8 cellular contexts compared by ENCODE assay signal in the genomic region with DNA sequence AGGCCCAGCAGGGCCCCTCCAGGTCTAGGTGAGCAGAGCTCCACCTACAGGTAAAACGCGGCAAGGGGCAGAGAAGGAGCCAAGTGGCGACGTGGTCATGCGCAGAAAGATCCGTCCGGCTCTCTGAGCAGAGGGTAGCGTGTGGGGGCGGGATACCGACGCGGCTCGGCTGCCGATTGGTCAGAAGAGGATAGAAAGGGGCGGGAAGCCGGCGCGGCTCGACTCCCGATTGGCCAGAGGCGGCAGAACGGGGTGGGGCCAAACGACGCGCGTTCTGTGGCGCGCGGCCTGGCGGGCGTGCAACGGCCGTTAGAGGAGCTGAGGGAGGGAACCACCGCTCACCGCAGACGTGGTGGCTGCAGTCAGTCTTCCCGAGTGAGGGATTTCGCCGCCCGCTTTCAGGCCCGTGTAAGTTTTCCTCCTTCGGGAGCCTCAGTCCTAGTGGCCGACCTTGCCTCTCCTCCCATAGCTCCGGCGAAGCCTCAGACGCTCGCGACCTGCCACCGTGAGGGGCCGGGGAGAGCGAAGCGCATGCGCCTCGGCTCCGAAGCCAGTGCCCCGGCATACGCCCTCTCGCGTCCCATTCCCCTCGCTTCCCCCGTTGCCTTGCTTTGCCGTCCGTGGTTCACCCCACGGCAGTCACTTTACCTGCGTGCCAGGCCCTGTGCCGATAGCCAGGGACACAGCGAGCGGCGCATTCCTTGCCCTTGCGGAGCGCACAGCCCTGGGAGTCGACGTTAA. TPM values are rescaled to one million over a fixed set of nuclear protein-coding genes. Genes with fewer than 3 reads are reported as not detected.
DNase-seq lines count a peak whose midpoint lies in the region; TF ChIP-seq lines count a peak whose summit lies in the region.

A gene with protein sequence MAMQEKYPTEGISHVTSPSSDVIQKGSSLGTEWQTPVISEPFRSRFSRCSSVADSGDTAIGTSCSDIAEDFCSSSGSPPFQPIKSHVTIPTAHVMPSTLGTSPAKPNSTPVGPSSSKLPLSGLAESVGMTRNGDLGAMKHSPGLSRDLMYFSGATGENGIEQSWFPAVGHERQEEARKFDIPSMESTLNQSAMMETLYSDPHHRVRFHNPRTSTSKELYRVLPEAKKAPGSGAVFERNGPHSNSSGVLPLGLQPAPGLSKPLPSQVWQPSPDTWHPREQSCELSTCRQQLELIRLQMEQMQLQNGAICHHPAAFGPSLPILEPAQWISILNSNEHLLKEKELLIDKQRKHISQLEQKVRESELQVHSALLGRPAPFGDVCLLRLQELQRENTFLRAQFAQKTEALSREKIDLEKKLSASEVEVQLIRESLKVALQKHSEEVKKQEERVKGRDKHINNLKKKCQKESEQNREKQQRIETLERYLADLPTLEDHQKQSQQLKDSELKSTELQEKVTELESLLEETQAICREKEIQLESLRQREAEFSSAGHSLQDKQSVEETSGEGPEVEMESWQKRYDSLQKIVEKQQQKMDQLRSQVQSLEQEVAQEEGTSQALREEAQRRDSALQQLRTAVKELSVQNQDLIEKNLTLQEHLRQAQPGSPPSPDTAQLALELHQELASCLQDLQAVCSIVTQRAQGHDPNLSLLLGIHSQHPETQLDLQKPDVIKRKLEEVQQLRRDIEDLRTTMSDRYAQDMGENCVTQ (plus strand): TSS at position 298 of the 741 bp plus-strand sequence. CDS start 5,584 bp downstream, outside the sequence.

- peak within 1 kb of the TSS; percentile 97 for H3K4me3 Mint-ChIP-seq in HFFc6
- peak within 1 kb of the TSS; percentile 94 for H3K4me3 Mint-ChIP-seq in activated naive CD4-positive, alpha-beta T cell treated with anti-CD3 and anti-CD28 coated beads for 36 hours

- H2AFZ ChIP-seq in neuron (ENCODE audit: low read depth, low read length), result peak within 1 kb of the TSS; percentile 60

- H3K27me3 ChIP-seq in GM06990 (replicated peaks; ENCODE audit: control insufficient read depth, insufficient read depth, low read length) (no peaks in the 10 kb centered on the region), neuron (ENCODE audit: insufficient read depth, low read length) (no peaks in the 10 kb centered on the region), subcutaneous abdominal adipose tissue (ENCODE audit: control insufficient read depth in 5 of 5, insufficient read depth in 4 of 5, low read length in 5 of 5) (no peaks in the 10 kb centered on the region)

- TF ChIP-seq CTCF in GM06990 (IDR thresholded peaks at IDR 0.05; ENCODE audit: insufficient read depth, low read length, poor library complexity, severe bottlenecking) (peak; percentile 94), HFFc6 (IDR thresholded peaks at IDR 0.05) (peak; percentile 86)

- peak within 1 kb of the TSS; percentile 86 to 98 (median 89) for H3K9ac ChIP-seq in subcutaneous abdominal adipose tissue (ENCODE audit: low read length in 5 of 5)

- intact Hi-C loops in activated naive CD4-positive, alpha-beta T cell treated with anti-CD3 and anti-CD28 coated beads for 36 hours (cut with micrococcal nuclease), result loop anchor here (1.0 to 2.0 kb wide), 7 partner anchors 41 to 199 kb away; a partner anchor contains a TSS

- peaks cover 37% of the 10 kb centered on the region for H3K4me1 Mint-ChIP-seq in HFFc6 (ENCODE audit: low read depth)
- H3K4me1 Mint-ChIP-seq in activated naive CD4-positive, alpha-beta T cell treated with anti-CD3 and anti-CD28 coated beads for 36 hours (ENCODE audit: low read depth), result peaks cover 31% of the 10 kb centered on the region

- DNase-seq in GM06990 (ENCODE audit: extremely low read depth, insufficient read length) (peak; percentile 97), HFFc6 (peak; percentile 96), NAMALWA (ENCODE audit: low spot score) (peak; percentile 98), SK-N-DZ (ENCODE audit: low spot score) (peak; percentile 95), foreskin melanocyte (peak; percentile 89)
- peak; percentile 99 for DNase-seq in activated naive CD4-positive, alpha-beta T cell treated with anti-CD3 and anti-CD28 coated beads for 36 hours

- peak within 1 kb of the TSS; percentile 82 for H3K4me3 ChIP-seq in GM06990 (replicated peaks; ENCODE audit: low read depth, low read length)
- H3K4me3 ChIP-seq in neuron (ENCODE audit: low read length), result peak within 1 kb of the TSS; percentile 86
- peak within 1 kb of the TSS; percentile 85 to 96 (median 95) for H3K4me3 ChIP-seq in subcutaneous abdominal adipose tissue (ENCODE audit: low read depth in 1 of 5, low read length in 5 of 5)

- peaks cover 5% of the 10 kb centered on the region; the same call in 1 of the 2 replicates for H3K36me3 Mint-ChIP-seq in HFFc6 (ENCODE audit: low read depth)
- peaks cover 16% of the 10 kb centered on the region for H3K36me3 Mint-ChIP-seq in activated naive CD4-positive, alpha-beta T cell treated with anti-CD3 and anti-CD28 coated beads for 36 hours (ENCODE audit: low read depth)

- no peaks in the 10 kb centered on the region for H3K36me3 ChIP-seq in GM06990 (ENCODE audit: control insufficient read depth, insufficient read depth, low read length)
- no peaks in the 10 kb centered on the region for H3K36me3 ChIP-seq in neuron (ENCODE audit: insufficient read depth, low read length)
- no peaks in the 10 kb centered on the region for H3K36me3 ChIP-seq in subcutaneous abdominal adipose tissue (ENCODE audit: control insufficient read depth in 5 of 5, insufficient read depth in 5 of 5, low read length in 5 of 5)

- H3K27me3 Mint-ChIP-seq in HFFc6 (ENCODE audit: insufficient read depth), result peaks cover 4% of the 10 kb centered on the region
- no peaks in the 10 kb centered on the region for H3K27me3 Mint-ChIP-seq in activated naive CD4-positive, alpha-beta T cell treated with anti-CD3 and anti-CD28 coated beads for 36 hours (ENCODE audit: low read depth)

- H3K9me3 Mint-ChIP-seq in HFFc6, result no peaks in the 10 kb centered on the region
- no peaks in the 10 kb centered on the region for H3K9me3 Mint-ChIP-seq in activated naive CD4-positive, alpha-beta T cell treated with anti-CD3 and anti-CD28 coated beads for 36 hours

- CTCF ChIA-PET in activated naive CD4-positive, alpha-beta T cell treated with anti-CD3 and anti-CD28 coated beads for 36 hours (lab: Charles Lee), result interaction anchor here (0.5 to 4.5 kb wide), 48 partner anchors 10 to 319 kb away, joined by 3 to 31 read pairs (median 4); a partner anchor contains a TSS

- H3K27ac Mint-ChIP-seq in HFFc6, result peak within 1 kb of the TSS; percentile 92
- H3K27ac Mint-ChIP-seq in activated naive CD4-positive, alpha-beta T cell treated with anti-CD3 and anti-CD28 coated beads for 36 hours, result peak within 1 kb of the TSS; percentile 90

- H3K27ac ChIP-seq in subcutaneous abdominal adipose tissue (ENCODE audit: low read depth, low read length), result peak within 1 kb of the TSS; percentile 84

- H3K9me3 ChIP-seq in neuron (ENCODE audit: low read length) (no peaks in the 10 kb centered on the region), subcutaneous abdominal adipose tissue (ENCODE audit: control insufficient read depth in 5 of 5, low read length in 5 of 5) (no peaks in the 10 kb centered on the region)

- H3K4me1 ChIP-seq in neuron (ENCODE audit: insufficient read depth, low read length) (peaks cover 3% of the 10 kb centered on the region), subcutaneous abdominal adipose tissue (ENCODE audit: control insufficient read depth in 5 of 5, insufficient read depth in 5 of 5, low read length in 5 of 5) (peaks cover 0 to 16% (median 14%) of the 10 kb centered on the region in 5 donors)

RNA-seq across cellular contexts. Expression of the gene that starts here (rescaled TPM):
- total RNA-seq in HFFc6 (2021; fragmentation: NEBNext Ultra II Directional; extraction: Animal tissue kit (Norgen Biotek cat#: 25700)), result 1 to 10 TPM; 4.9 to 8.6 (median 8.4) TPM
- polyA plus RNA-seq in SK-N-DZ (2014; cell fraction: cytosol; rRNA removed), result 34.0 and 39.5 TPM in 2 replicates
- 75.2 and 82.4 TPM in 2 replicates for polyA plus RNA-seq in SK-N-DZ (2014; cell fraction: nucleus; rRNA removed)
- total RNA-seq in activated naive CD4-positive, alpha-beta T cell treated with anti-CD3 and anti-CD28 coated beads for 36 hours, result 10 to 100 TPM; 45.7 to 47.0 TPM

Comparison
In these comparisons a context has a peak if more than half of its experiments do, and no peak if none do; other contexts are left out.
1. Peak in every context shown above with its lines: DNase-seq, H3K4me3 ChIP-seq and H3K27ac ChIP-seq.
2. RNA of the gene that starts here (total RNA-seq): 45.7 to 47.0 TPM in activated naive CD4-positive, alpha-beta T cell treated with anti-CD3 and anti-CD28 coated beads for 36 hours; 4.9 to 8.6 TPM in HFFc6; every median in the first group is over 4 times any median in the second.